ENCODE assay signal across 14 cellular contexts in the genomic region with DNA sequence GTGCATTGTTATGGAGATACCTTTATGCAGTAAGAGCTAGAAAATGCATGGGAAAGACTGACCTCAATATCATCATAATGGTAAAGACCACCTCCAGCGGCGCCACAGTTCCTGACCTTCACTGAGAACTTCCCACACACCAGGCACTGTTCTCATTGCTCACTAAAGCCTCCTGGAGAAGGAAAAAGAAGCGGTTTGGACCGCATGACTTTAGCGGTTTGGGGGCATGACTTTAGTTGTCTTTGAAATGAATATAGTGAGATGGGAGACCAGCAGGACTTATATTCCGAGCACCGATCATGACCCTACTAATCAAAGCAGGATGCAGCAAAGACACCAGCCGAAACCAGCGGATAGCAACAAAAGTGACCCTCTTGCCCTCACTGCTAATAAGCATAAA.
DNase-seq lines count a peak whose midpoint lies in the region; ATAC-seq and TF ChIP-seq lines count a peak whose summit lies in the region.
"Had no signal": no experiment of that assay in that cellular context is flagged by ENCODE, and none has a peak within 500 bp of the region (broad histone marks: within the 10 kb centered on the region; RNA-seq: fewer than 3 reads in every experiment).

No MANE protein-coding gene starts in this region.

- H3K4me3 Mint-ChIP-seq in chondrocyte (ENCODE audit: unreplicated experiment) (no peak overlapping the region), osteocyte (ENCODE audit: unreplicated experiment) (no peak overlapping the region)
- H3K4me3 Mint-ChIP-seq: CD4-positive, alpha-beta memory T cell; GM23338; H9 had no signal

- peaks cover 67% of the 10 kb centered on the region for H3K4me1 Mint-ChIP-seq in chondrocyte (ENCODE audit: low read depth)
- peaks cover 80% of the 10 kb centered on the region for H3K4me1 Mint-ChIP-seq in osteocyte (ENCODE audit: unreplicated experiment)
- H3K4me1 Mint-ChIP-seq: CD4-positive, alpha-beta memory T cell had no signal

- H3K27ac Mint-ChIP-seq in chondrocyte (ENCODE audit: unreplicated experiment) (peak overlapping the region; percentile 85), osteocyte (ENCODE audit: unreplicated experiment) (peak overlapping the region; percentile 95)
- H3K27ac Mint-ChIP-seq: CD4-positive, alpha-beta memory T cell; GM23338; H9 had no signal

- no peaks in the 10 kb centered on the region for H3K27me3 ChIP-seq in ascending aorta
- H3K27me3 ChIP-seq in spleen (replicated peaks in 1 of 7), result no peaks in the 10 kb centered on the region
- no peaks in the 10 kb centered on the region for H3K27me3 ChIP-seq in upper lobe of left lung
- no peaks in the 10 kb centered on the region for H3K27me3 ChIP-seq in gastrocnemius medialis
- H3K27me3 ChIP-seq: BE2C had no signal

- ATAC-seq in upper lobe of left lung (ENCODE audit: low FRiP score in 2 of 2) (no peak), gastrocnemius medialis (no peak)
- ATAC-seq: A549, GM23338 had no signal

- 90 to 97% (median 95%) methylated on average over 9 of the region's 9 CpGs for WGBS in spleen, 5 donors
- WGBS in upper lobe of left lung, 2 donors, result 96 to 97% methylated on average over 9 of the region's 9 CpGs

- H3K4me3 ChIP-seq in ascending aorta (no peak overlapping the region), spleen (no peak overlapping the region), upper lobe of left lung (no peak overlapping the region), gastrocnemius medialis (no peak overlapping the region)
- H3K4me3 ChIP-seq: A549, GM23338 had no signal

- DNase-seq in ascending aorta (ENCODE audit: low spot score in 2 of 2) (no peak), chondrocyte (ENCODE audit: low spot score) (no peak), osteocyte (ENCODE audit: extremely low spot score, unreplicated experiment) (no peak), globus pallidus (ENCODE audit: low spot score) (no peak), spleen (no peak), upper lobe of left lung (no peak), gastrocnemius medialis (no peak)
- DNase-seq: BE2C; CD4-positive, alpha-beta memory T cell; DMS79; H9 had no signal

- intact Hi-C loops in ascending aorta (cut with DNase I), result no loop called here
- intact Hi-C loops in spleen (cut with DNase I; ENCODE audit: low total_unique reads), result no loop called here
- intact Hi-C loops in gastrocnemius medialis (cut with DNase I; ENCODE audit: low total_unique reads), result no loop called here

- H3K27me3 Mint-ChIP-seq in chondrocyte (ENCODE audit: low read depth) (no peaks in the 10 kb centered on the region), osteocyte (ENCODE audit: unreplicated experiment) (no peaks in the 10 kb centered on the region)
- H3K27me3 Mint-ChIP-seq: CD4-positive, alpha-beta memory T cell had no signal

- in situ Hi-C loops in gastrocnemius medialis (cut with MboI; ENCODE audit: low sequenced_read_pairs in 4 of 4), result no loop called here

- H3K27ac ChIP-seq in ascending aorta, result peak overlapping the region; percentile 30 to 73
- H3K27ac ChIP-seq in spleen, result no peak overlapping the region
- H3K27ac ChIP-seq in upper lobe of left lung, result no peak overlapping the region
- H3K27ac ChIP-seq in gastrocnemius medialis, result no peak overlapping the region
- H3K27ac ChIP-seq: A549, C4-2B had no signal

- TF ChIP-seq POLR2A in spleen (IDR thresholded peaks at IDR 0.05) (no peak), upper lobe of left lung (IDR thresholded peaks at IDR 0.05) (no peak), gastrocnemius medialis (IDR thresholded peaks at IDR 0.05) (no peak)

- H3K36me3 Mint-ChIP-seq in chondrocyte (ENCODE audit: low read depth), result peaks cover 5% of the 10 kb centered on the region
- H3K36me3 Mint-ChIP-seq in osteocyte (ENCODE audit: unreplicated experiment), result peaks cover 3% of the 10 kb centered on the region
- H3K36me3 Mint-ChIP-seq: CD4-positive, alpha-beta memory T cell had no signal

- H3K9me3 Mint-ChIP-seq in chondrocyte (ENCODE audit: low read depth) (no peaks in the 10 kb centered on the region), osteocyte (ENCODE audit: unreplicated experiment) (no peaks in the 10 kb centered on the region)
- H3K9me3 Mint-ChIP-seq: GM23338, H9 had no signal

- no peak for TF ChIP-seq CTCF in ascending aorta (IDR thresholded peaks at IDR 0.05)
- TF ChIP-seq CTCF in chondrocyte (IDR thresholded peaks at IDR 0.05), result no peak
- TF ChIP-seq CTCF in osteocyte (IDR thresholded peaks at IDR 0.05), result no peak
- no peak for TF ChIP-seq CTCF in spleen (IDR thresholded peaks at IDR 0.05 in 8 of 11, conservative IDR thresholded peaks at IDR 0.05 in 3 of 11)
- TF ChIP-seq CTCF in upper lobe of left lung (IDR thresholded peaks at IDR 0.05), result no peak
- no peak for TF ChIP-seq CTCF in gastrocnemius medialis (IDR thresholded peaks at IDR 0.05 in 4 of 5, conservative IDR thresholded peaks at IDR 0.05 in 1 of 5)

- peaks cover 5 to 37% of the 10 kb centered on the region in 2 donors for H3K4me1 ChIP-seq in ascending aorta
- H3K4me1 ChIP-seq in spleen, result no peaks in the 10 kb centered on the region
- H3K4me1 ChIP-seq in upper lobe of left lung, result no peaks in the 10 kb centered on the region
- H3K4me1 ChIP-seq in gastrocnemius medialis, result no peaks in the 10 kb centered on the region
- H3K4me1 ChIP-seq: A549, BE2C had no signal

- TF ChIP-seq EP300 in upper lobe of left lung (IDR thresholded peaks at IDR 0.05), result no peak

- H3K36me3 ChIP-seq in ascending aorta, result no peaks in the 10 kb centered on the region
- no peaks in the 10 kb centered on the region for H3K36me3 ChIP-seq in spleen
- no peaks in the 10 kb centered on the region for H3K36me3 ChIP-seq in upper lobe of left lung
- no peaks in the 10 kb centered on the region for H3K36me3 ChIP-seq in gastrocnemius medialis
- H3K36me3 ChIP-seq: BE2C had no signal

- H3K9me3 ChIP-seq in ascending aorta, result no peaks in the 10 kb centered on the region
- peaks cover 0 to 1% (median 0%) of the 10 kb centered on the region in 8 donors for H3K9me3 ChIP-seq in spleen
- H3K9me3 ChIP-seq in upper lobe of left lung, result no peaks in the 10 kb centered on the region
- no peaks in the 10 kb centered on the region for H3K9me3 ChIP-seq in gastrocnemius medialis
- H3K9me3 ChIP-seq: A549, BE2C had no signal

Comparison
In these comparisons a context has a peak if more than half of its experiments do, and no peak if none do; other contexts are left out.
1. H3K27ac ChIP-seq: peak in ascending aorta (2 of 2); none in spleen (0 of 8), upper lobe of left lung (0 of 4) and gastrocnemius medialis (0 of 4).